ENCODE assay signal across 21 cellular contexts in genomic region chr20:19460386-19460785, GRCh38.
DNase-seq lines count a peak whose midpoint lies in the region; ATAC-seq and TF ChIP-seq lines count a peak whose summit lies in the region.
"Had no signal": no experiment of that assay in that cellular context is flagged by ENCODE, and none has a peak within 500 bp of the region (broad histone marks: within the 10 kb centered on the region; RNA-seq: fewer than 3 reads in every experiment).

No MANE protein-coding gene starts in this region.

- H3K4me1 ChIP-seq in PC-3 (ENCODE audit: insufficient read depth, low read length) (no peaks in the 10 kb centered on the region), lower lobe of right lung (no peaks in the 10 kb centered on the region)

- H3F3A ChIP-seq in PC-3 (ENCODE audit: low read length, unreplicated experiment) = no peaks in the 10 kb centered on the region

- ATAC-seq in PC-3 (no peak), HG03139 (IDR thresholded peaks at IDR 0.05; ENCODE audit: unreplicated experiment) (no peak), lower lobe of right lung (no peak)
- ATAC-seq: naive thymus-derived CD4-positive, alpha-beta T cell had no signal

- CTCF ChIA-PET in PC-3 (lab: Charles Lee) = no interaction called here

- H3K36me3 ChIP-seq in PC-3 (ENCODE audit: low read depth, low read length) = no peaks in the 10 kb centered on the region
- no peaks in the 10 kb centered on the region for H3K36me3 ChIP-seq in lower lobe of right lung
- H3K36me3 ChIP-seq: BLaER1, heart right ventricle, WERI-Rb-1 had no signal

- no peak overlapping the region for H3K9ac ChIP-seq in PC-3 (ENCODE audit: low read length)
- H3K9ac ChIP-seq: BLaER1 had no signal

- intact Hi-C loops in PC-3 (cut with micrococcal nuclease) = no loop called here
- intact Hi-C loops in lower lobe of right lung (cut with DNase I) = no loop called here

- H3K4me3 ChIP-seq in PC-3 (ENCODE audit: low read length) (no peak overlapping the region), skeletal muscle cell (ENCODE audit: low read depth, low read length) (no peak overlapping the region), lower lobe of right lung (no peak overlapping the region)
- H3K4me3 ChIP-seq: BLaER1, heart right ventricle had no signal

- DNase-seq in ELR (ENCODE audit: low read depth) = peak; percentile 50
- DNase-seq in PC-3 = peak; percentile 24
- peak; percentile 67 for DNase-seq in fibroblast of gingiva (ENCODE audit: low read depth)
- peak; percentile 9 for DNase-seq in skeletal muscle cell (ENCODE audit: low read depth)
- no peak for DNase-seq in lower lobe of right lung
- DNase-seq in GOT3 (lab: John Stamatoyannopoulos, UW) = no peak
- DNase-seq in SKM-1 (lab: John Stamatoyannopoulos, UW; ENCODE audit: unreplicated experiment) = no peak
- DNase-seq: activated CD4-positive, alpha-beta T cell treated with anti-CD3 and anti-CD28 coated beads, Interleukin-2, amount 50 U/mL, for 48 hours; activated naive CD4-positive, alpha-beta T cell treated with anti-CD3 and anti-CD28 coated beads for 36 hours; activated T-cell treated with anti-CD3 and anti-CD28 coated beads, Interleukin-2, amount 50 U/mL, for 1 hour; heart right ventricle; naive thymus-derived CD4-positive, alpha-beta T cell; NCI-H1092 treated with DMSO at 0.1 percent for 48 hours; NCI-H524; SHP77; small intestine; stimulated activated CD8-positive, alpha-beta memory T cell treated with anti-CD3 and anti-CD28 coated beads, Interleukin-4, amount 100 ng/mL, for 48 hours; substantia nigra; WERI-Rb-1 had no signal

- no peaks in the 10 kb centered on the region for H4K20me1 ChIP-seq in PC-3 (ENCODE audit: low read length)
- H4K20me1 ChIP-seq: BLaER1 had no signal

- H3K27ac ChIP-seq in PC-3 (ENCODE audit: low read length) = no peak overlapping the region
- H3K27ac ChIP-seq in lower lobe of right lung = no peak overlapping the region
- H3K27ac ChIP-seq: BLaER1, heart right ventricle, WERI-Rb-1 had no signal

- no peak overlapping the region for H2AFZ ChIP-seq in PC-3 (ENCODE audit: low read length)

- H3K79me2 ChIP-seq in PC-3 (ENCODE audit: low read length) = no peaks in the 10 kb centered on the region

- H3K4me2 ChIP-seq in PC-3 (ENCODE audit: low read length) = no peak overlapping the region
- H3K4me2 ChIP-seq: BLaER1 had no signal

- no peaks in the 10 kb centered on the region for H3K9me3 ChIP-seq in PC-3 (ENCODE audit: low read length)
- H3K9me3 ChIP-seq in lower lobe of right lung = no peaks in the 10 kb centered on the region
- H3K9me3 ChIP-seq: BLaER1, heart right ventricle had no signal

- H3K27me3 ChIP-seq in PC-3 (ENCODE audit: low read length) = peaks cover 63% of the 10 kb centered on the region
- no peaks in the 10 kb centered on the region for H3K27me3 ChIP-seq in lower lobe of right lung (ENCODE audit: low read depth)
- H3K27me3 ChIP-seq: BLaER1 had no signal

- BruUV-seq in PC-3 (replicated peaks; lab: Mats Ljungman, UMichigan) = no TSS peak

- no peak for TF ChIP-seq CTCF in PC-3 (conservative IDR thresholded peaks at IDR 0.05; ENCODE audit: low read depth, low read length)
- TF ChIP-seq CTCF in lower lobe of right lung (IDR thresholded peaks at IDR 0.05) = no peak

- POLR2A ChIA-PET in PC-3 (lab: Charles Lee; ENCODE audit: unreplicated experiment) = no interaction called here

- no peaks in the 10 kb centered on the region for H3K9me2 ChIP-seq in PC-3 (replicated peaks; ENCODE audit: low read length)

Comparison
In these comparisons a context has a peak if more than half of its experiments do, and no peak if none do; other contexts are left out.
1. DNase-seq: peak in ELR (single experiment), PC-3 (single experiment), fibroblast of gingiva (single experiment) and skeletal muscle cell (single experiment); none in lower lobe of right lung (single experiment), GOT3 (single experiment) and SKM-1 (single experiment).